Comparison of ENCODE assay signal across 1 cellular context in genomic region chr1:26858160-26858559, GRCh38.
TF ChIP-seq lines count a peak whose summit lies in the region.

No MANE protein-coding gene starts in this region.

TF ChIP-seq in GM12878, 131 proteins besides CTCF, POLR2A, EP300 and RAD21:
- TF ChIP-seq NFIC (IDR thresholded peaks at IDR 0.05; ENCODE audit: low read depth, low read length) = no peak
- no peak for TF ChIP-seq RAD51 (IDR thresholded peaks at IDR 0.05)
- no peak for TF ChIP-seq USF2 (IDR thresholded peaks at IDR 0.05; ENCODE audit: borderline replicate concordance, low read depth, low read length)
- TF ChIP-seq RUNX3 (IDR thresholded peaks at IDR 0.05; ENCODE audit: low read length) = no peak
- TF ChIP-seq KDM1A (IDR thresholded peaks at IDR 0.05; ENCODE audit: borderline replicate concordance) = no peak
- TF ChIP-seq ZNF217 (IDR thresholded peaks at IDR 0.05) = no peak
- TF ChIP-seq KAT2A (conservative IDR thresholded peaks at IDR 0.05; ENCODE audit: control insufficient read depth, low read depth, low read length) = no peak
- TF ChIP-seq EED (IDR thresholded peaks at IDR 0.05; ENCODE audit: low read depth) = no peak
- TF ChIP-seq ZSCAN29 (IDR thresholded peaks at IDR 0.05) = no peak
- no peak for TF ChIP-seq RCOR1 (conservative IDR thresholded peaks at IDR 0.05; ENCODE audit: low read depth, low read length)
- no peak for TF ChIP-seq SKIL (IDR thresholded peaks at IDR 0.05; ENCODE audit: low read depth, poor library complexity, severe bottlenecking)
- TF ChIP-seq NR2C2 (IDR thresholded peaks at IDR 0.05; ENCODE audit: borderline replicate concordance, control insufficient read depth, insufficient read length, low read depth) = no peak
- TF ChIP-seq SRF (IDR thresholded peaks at IDR 0.05; ENCODE audit: low read depth in 2 of 2, low read length in 2 of 2) = no peak
- no peak for TF ChIP-seq SMC3 (IDR thresholded peaks at IDR 0.05; ENCODE audit: borderline replicate concordance, low read length)
- TF ChIP-seq, protein P1, sequence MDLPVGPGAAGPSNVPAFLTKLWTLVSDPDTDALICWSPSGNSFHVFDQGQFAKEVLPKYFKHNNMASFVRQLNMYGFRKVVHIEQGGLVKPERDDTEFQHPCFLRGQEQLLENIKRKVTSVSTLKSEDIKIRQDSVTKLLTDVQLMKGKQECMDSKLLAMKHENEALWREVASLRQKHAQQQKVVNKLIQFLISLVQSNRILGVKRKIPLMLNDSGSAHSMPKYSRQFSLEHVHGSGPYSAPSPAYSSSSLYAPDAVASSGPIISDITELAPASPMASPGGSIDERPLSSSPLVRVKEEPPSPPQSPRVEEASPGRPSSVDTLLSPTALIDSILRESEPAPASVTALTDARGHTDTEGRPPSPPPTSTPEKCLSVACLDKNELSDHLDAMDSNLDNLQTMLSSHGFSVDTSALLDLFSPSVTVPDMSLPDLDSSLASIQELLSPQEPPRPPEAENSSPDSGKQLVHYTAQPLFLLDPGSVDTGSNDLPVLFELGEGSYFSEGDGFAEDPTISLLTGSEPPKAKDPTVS (IDR thresholded peaks at IDR 0.05; ENCODE audit: low read depth, low read length) = no peak
- TF ChIP-seq CEBPB (IDR thresholded peaks at IDR 0.05; ENCODE audit: borderline replicate concordance in 1 of 2, low read depth in 2 of 2, low read length in 2 of 2) = no peak
- no peak for TF ChIP-seq FOXK2 (IDR thresholded peaks at IDR 0.05)
- no peak for TF ChIP-seq HDAC2 (IDR thresholded peaks at IDR 0.05)
- no peak for TF ChIP-seq CREM (IDR thresholded peaks at IDR 0.05; ENCODE audit: low read depth)
- TF ChIP-seq, protein P2, sequence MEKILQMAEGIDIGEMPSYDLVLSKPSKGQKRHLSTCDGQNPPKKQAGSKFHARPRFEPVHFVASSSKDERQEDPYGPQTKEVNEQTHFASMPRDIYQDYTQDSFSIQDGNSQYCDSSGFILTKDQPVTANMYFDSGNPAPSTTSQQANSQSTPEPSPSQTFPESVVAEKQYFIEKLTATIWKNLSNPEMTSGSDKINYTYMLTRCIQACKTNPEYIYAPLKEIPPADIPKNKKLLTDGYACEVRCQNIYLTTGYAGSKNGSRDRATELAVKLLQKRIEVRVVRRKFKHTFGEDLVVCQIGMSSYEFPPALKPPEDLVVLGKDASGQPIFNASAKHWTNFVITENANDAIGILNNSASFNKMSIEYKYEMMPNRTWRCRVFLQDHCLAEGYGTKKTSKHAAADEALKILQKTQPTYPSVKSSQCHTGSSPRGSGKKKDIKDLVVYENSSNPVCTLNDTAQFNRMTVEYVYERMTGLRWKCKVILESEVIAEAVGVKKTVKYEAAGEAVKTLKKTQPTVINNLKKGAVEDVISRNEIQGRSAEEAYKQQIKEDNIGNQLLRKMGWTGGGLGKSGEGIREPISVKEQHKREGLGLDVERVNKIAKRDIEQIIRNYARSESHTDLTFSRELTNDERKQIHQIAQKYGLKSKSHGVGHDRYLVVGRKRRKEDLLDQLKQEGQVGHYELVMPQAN (conservative IDR thresholded peaks at IDR 0.05) = no peak
